Comparison of ENCODE assay signal across 8 cellular contexts in the genomic region with DNA sequence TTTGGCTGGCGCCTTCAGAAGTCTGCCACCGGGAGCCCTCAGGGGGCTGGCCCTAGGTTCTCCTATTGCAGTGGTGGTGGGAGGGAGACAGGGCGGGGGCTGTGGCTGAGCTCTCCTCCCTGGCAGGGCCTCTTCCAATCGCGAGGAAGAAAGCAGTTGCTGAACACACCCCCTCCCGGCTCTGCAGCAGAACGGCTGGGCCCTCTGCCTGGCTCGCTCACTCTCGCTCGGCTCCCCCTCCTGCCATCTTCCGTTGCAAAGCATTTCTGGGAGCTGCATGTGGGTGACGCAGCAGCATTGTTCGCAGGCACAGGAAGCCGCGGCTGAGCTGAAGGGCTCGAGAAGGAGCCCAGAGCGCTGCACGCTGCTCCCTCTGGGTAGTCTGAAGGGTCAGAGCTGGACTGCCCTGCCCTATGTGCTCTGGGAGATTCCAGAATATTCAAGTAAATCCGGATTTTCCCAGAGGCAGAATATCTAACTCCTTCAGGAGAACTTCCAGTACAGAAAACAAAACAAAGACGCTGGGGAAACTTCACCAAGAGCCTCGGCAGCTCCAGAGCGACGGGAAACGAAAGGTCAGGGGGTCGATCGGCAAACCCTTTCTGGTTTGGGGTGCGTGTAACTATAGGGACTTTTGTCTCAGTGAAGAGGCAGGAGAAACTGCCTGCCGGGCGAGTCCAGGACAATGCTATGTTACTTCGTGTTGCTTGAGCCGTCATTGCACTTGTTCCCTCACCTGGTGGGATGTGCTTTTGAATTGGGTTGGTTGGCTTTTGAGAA. TPM values are rescaled to one million over a fixed set of nuclear protein-coding genes. Genes with fewer than 3 reads are reported as not detected.
DNase-seq lines count a peak whose midpoint lies in the region; ATAC-seq, FAIRE-seq and TF ChIP-seq lines count a peak whose summit lies in the region.

No MANE protein-coding gene starts in this region.

- H3K9me3 ChIP-seq in BE2C: no peaks in the 10 kb centered on the region

- DNase-seq in BE2C: peak; percentile 99
- peak; percentile 79 for DNase-seq in GM19239 (ENCODE audit: insufficient read length, low spot score)
- DNase-seq in NCI-H524 (lab: John Stamatoyannopoulos, UW): peak; percentile 92 to 96
- DNase-seq in activated CD4-positive, alpha-beta T cell treated with anti-CD3 and anti-CD28 coated beads for 4 hours: peak; percentile 94 to 96
- DNase-seq in kidney tubule cell (ENCODE audit: low spot score): peak; percentile 99
- DNase-seq in stimulated activated CD4-positive, alpha-beta T cell treated with anti-CD3 and anti-CD28 coated beads, Interleukin-1b, Interleukin-23, amount 100 ng/mL, for 1 hour (ENCODE audit: low read depth in 2 of 2): peak; percentile 86 to 93

- H3K27ac ChIP-seq in cingulate gyrus (ENCODE audit: low read depth, low read length): peak overlapping the region; percentile 94

- H3K27me3 ChIP-seq in BE2C: no peaks in the 10 kb centered on the region

- 0 out of 2 replicates have a peak, but pooled peaks have one; percentile 4 for TF ChIP-seq CTCF in BE2C (IDR thresholded peaks at IDR 0.05; ENCODE audit: low read depth, low read length)

- H3K36me3 ChIP-seq in BE2C: peaks cover 31% of the 10 kb centered on the region

- peaks cover 9% of the 10 kb centered on the region for H3K4me1 ChIP-seq in BE2C

- H3K4me3 ChIP-seq in BE2C (ENCODE audit: low read depth, low read length): peak overlapping the region; percentile 99

- peak; percentile 92 for FAIRE-seq in GM19239 (lab: Jason Lieb, UNC)

- peak; percentile 84 for ATAC-seq in HG03442 (IDR thresholded peaks at IDR 0.05; ENCODE audit: unreplicated experiment)

RNA-seq across cellular contexts. Expression of gene GRK2, which starts 26.3 kb away (rescaled TPM):
- 272 TPM for polyA plus RNA-seq in BE2C (2012; ENCODE audit: insufficient read depth, insufficient read length, low read depth)

RNA-seq across cellular contexts. Expression of gene ANKRD13D, which starts 49.1 kb away (rescaled TPM):
- 133 TPM for polyA plus RNA-seq in BE2C (2012; ENCODE audit: insufficient read depth, insufficient read length, low read depth)

Comparison
In these comparisons a context has a peak if more than half of its experiments do, and no peak if none do; other contexts are left out.
1. Peak in every context shown above with its lines: DNase-seq, ATAC-seq, H3K4me3 ChIP-seq and H3K27ac ChIP-seq.